In genomic region chrX:129956145-129956544, GRCh38 we compare ENCODE assay signal across 14 cellular contexts. TPM values are rescaled to one million over a fixed set of nuclear protein-coding genes. Genes with fewer than 3 reads are reported as not detected.
A peak's percentile ranks its signal among the peaks of the same experiment; 100 is the strongest.
DNase-seq lines count a peak whose midpoint lies in the region; ATAC-seq and TF ChIP-seq lines count a peak whose summit lies in the region.
"Had no signal": no experiment of that assay in that cellular context is flagged by ENCODE, and none has a peak within 500 bp of the region (broad histone marks: within the 10 kb centered on the region; RNA-seq: fewer than 3 reads in every experiment).

No MANE protein-coding gene starts in this region.

- H3K9me3 ChIP-seq in HUES6 (ENCODE audit: control insufficient read depth, insufficient read depth, low read depth, low read length) (no peaks in the 10 kb centered on the region), A673 (ENCODE audit: low read depth, low read length, poor library complexity, severe bottlenecking) (no peaks in the 10 kb centered on the region), thyroid gland (no peaks in the 10 kb centered on the region)
- H3K9me3 ChIP-seq: left ventricle myocardium inferior, SJSA1 had no signal

- peak overlapping the region; percentile 39 for H3K4me3 Mint-ChIP-seq in activated naive CD8-positive, alpha-beta T cell treated with anti-CD3 and anti-CD28 coated beads, Interleukin-2, amount 10 ng/mL, durations not matched to agents 7 days and 5 days
- no peak overlapping the region for H3K4me3 Mint-ChIP-seq in activated naive CD8-positive, alpha-beta T cell treated with anti-CD3 and anti-CD28 coated beads for 36 hours
- H3K4me3 Mint-ChIP-seq in glutamatergic neuron (ENCODE audit: unreplicated experiment), result peak overlapping the region; percentile 65
- H3K4me3 Mint-ChIP-seq in type B pancreatic cell, result peak overlapping the region; percentile 47

- H3K4me1 ChIP-seq in HUES6 (ENCODE audit: control insufficient read depth, insufficient read depth, low read length), result peaks cover 47% of the 10 kb centered on the region
- no peaks in the 10 kb centered on the region for H3K4me1 ChIP-seq in A673 (ENCODE audit: insufficient read depth, low read length, poor library complexity, severe bottlenecking)
- peaks cover 0 to 11% of the 10 kb centered on the region in 2 donors for H3K4me1 ChIP-seq in thyroid gland

- peaks cover 94% of the 10 kb centered on the region for H3K27me3 ChIP-seq in HUES6 (ENCODE audit: control insufficient read depth, insufficient read depth, low read length)
- H3K27me3 ChIP-seq in A673 (replicated peaks; ENCODE audit: insufficient read depth, low read depth, low read length, poor library complexity), result no peaks in the 10 kb centered on the region
- no peaks in the 10 kb centered on the region for H3K27me3 ChIP-seq in thyroid gland
- H3K27me3 ChIP-seq: SJSA1 had no signal

- WGBS in thyroid gland, 2 donors, result 74 to 85% methylated on average over 10 of the region's 10 CpGs

- H3K9ac ChIP-seq in HUES6 (ENCODE audit: low read length), result no peak overlapping the region

- peak overlapping the region; percentile 74 for H3K4me3 ChIP-seq in HUES6 (ENCODE audit: low read depth, low read length)
- H3K4me3 ChIP-seq in A673 (ENCODE audit: low read depth, low read length, poor library complexity, severe bottlenecking), result no peak overlapping the region
- no peak overlapping the region for H3K4me3 ChIP-seq in thyroid gland (replicated peaks in 1 of 3)

- POLR2A ChIA-PET in activated naive CD8-positive, alpha-beta T cell treated with anti-CD3 and anti-CD28 coated beads, Interleukin-2, amount 10 ng/mL, durations not matched to agents 7 days and 5 days (lab: Charles Lee), result no interaction called here
- POLR2A ChIA-PET in A673 (lab: Charles Lee; ENCODE audit: low non-redundant PET), result no interaction called here

- CTCF ChIA-PET in A673 (lab: Charles Lee), result no interaction called here

- no peak for TF ChIP-seq CTCF in glutamatergic neuron (IDR thresholded peaks at IDR 0.05; ENCODE audit: partially characterized antibody, unreplicated experiment)
- TF ChIP-seq CTCF in type B pancreatic cell (conservative IDR thresholded peaks at IDR 0.05), result no peak
- TF ChIP-seq CTCF in A673 (conservative IDR thresholded peaks at IDR 0.05; ENCODE audit: low read depth, low read length), result no peak
- TF ChIP-seq CTCF in thyroid gland (IDR thresholded peaks at IDR 0.05), result no peak

- no peak for ATAC-seq in activated naive CD8-positive, alpha-beta T cell treated with anti-CD3 and anti-CD28 coated beads, Interleukin-2, amount 10 ng/mL, durations not matched to agents 7 days and 5 days (ENCODE audit: low read depth)
- no peak for ATAC-seq in left colon

- H3K27me3 Mint-ChIP-seq in activated naive CD8-positive, alpha-beta T cell treated with anti-CD3 and anti-CD28 coated beads, Interleukin-2, amount 10 ng/mL, durations not matched to agents 7 days and 5 days, result peaks cover 16% of the 10 kb centered on the region
- peaks cover 5% of the 10 kb centered on the region for H3K27me3 Mint-ChIP-seq in activated naive CD8-positive, alpha-beta T cell treated with anti-CD3 and anti-CD28 coated beads for 36 hours
- H3K27me3 Mint-ChIP-seq in glutamatergic neuron (ENCODE audit: unreplicated experiment) (peaks cover 15% of the 10 kb centered on the region), type B pancreatic cell (peaks cover 24% of the 10 kb centered on the region)

- no TSS peak for BruUV-seq in A673 (replicated peaks; lab: Mats Ljungman, UMichigan)

- H3K36me3 ChIP-seq in HUES6 (ENCODE audit: control insufficient read depth, insufficient read depth, low read length), result no peaks in the 10 kb centered on the region
- no peaks in the 10 kb centered on the region for H3K36me3 ChIP-seq in A673 (ENCODE audit: insufficient read depth, low read length, poor library complexity, severe bottlenecking)
- no peaks in the 10 kb centered on the region for H3K36me3 ChIP-seq in thyroid gland
- H3K36me3 ChIP-seq: left ventricle myocardium inferior, SJSA1 had no signal

- H3K27ac Mint-ChIP-seq in activated naive CD8-positive, alpha-beta T cell treated with anti-CD3 and anti-CD28 coated beads, Interleukin-2, amount 10 ng/mL, durations not matched to agents 7 days and 5 days, result no peak overlapping the region
- H3K27ac Mint-ChIP-seq in activated naive CD8-positive, alpha-beta T cell treated with anti-CD3 and anti-CD28 coated beads for 36 hours, result no peak overlapping the region
- H3K27ac Mint-ChIP-seq in glutamatergic neuron (ENCODE audit: unreplicated experiment) (no peak overlapping the region), type B pancreatic cell (no peak overlapping the region)

- peaks cover 17% of the 10 kb centered on the region for H3K4me1 Mint-ChIP-seq in activated naive CD8-positive, alpha-beta T cell treated with anti-CD3 and anti-CD28 coated beads, Interleukin-2, amount 10 ng/mL, durations not matched to agents 7 days and 5 days
- H3K4me1 Mint-ChIP-seq in activated naive CD8-positive, alpha-beta T cell treated with anti-CD3 and anti-CD28 coated beads for 36 hours, result peaks cover 8% of the 10 kb centered on the region
- H3K4me1 Mint-ChIP-seq in glutamatergic neuron (ENCODE audit: low read depth, unreplicated experiment) (peaks cover 3% of the 10 kb centered on the region), type B pancreatic cell (ENCODE audit: unreplicated experiment) (peaks cover 4% of the 10 kb centered on the region)

- no peaks in the 10 kb centered on the region for H3K9me3 Mint-ChIP-seq in activated naive CD8-positive, alpha-beta T cell treated with anti-CD3 and anti-CD28 coated beads, Interleukin-2, amount 10 ng/mL, durations not matched to agents 7 days and 5 days
- H3K9me3 Mint-ChIP-seq in activated naive CD8-positive, alpha-beta T cell treated with anti-CD3 and anti-CD28 coated beads for 36 hours, result no peaks in the 10 kb centered on the region
- H3K9me3 Mint-ChIP-seq in glutamatergic neuron (ENCODE audit: unreplicated experiment), result peaks cover 3% of the 10 kb centered on the region
- peaks cover 4% of the 10 kb centered on the region for H3K9me3 Mint-ChIP-seq in type B pancreatic cell

- H3K27ac ChIP-seq in HUES6 (ENCODE audit: low read depth, low read length) (no peak overlapping the region), A673 (ENCODE audit: low read depth, low read length, poor library complexity, severe bottlenecking) (no peak overlapping the region), thyroid gland (no peak overlapping the region)
- H3K27ac ChIP-seq: SJSA1 had no signal

- H3K36me3 Mint-ChIP-seq in activated naive CD8-positive, alpha-beta T cell treated with anti-CD3 and anti-CD28 coated beads, Interleukin-2, amount 10 ng/mL, durations not matched to agents 7 days and 5 days, result peaks cover 2% of the 10 kb centered on the region
- H3K36me3 Mint-ChIP-seq in activated naive CD8-positive, alpha-beta T cell treated with anti-CD3 and anti-CD28 coated beads for 36 hours, result no peaks in the 10 kb centered on the region
- no peaks in the 10 kb centered on the region for H3K36me3 Mint-ChIP-seq in glutamatergic neuron (ENCODE audit: unreplicated experiment)
- H3K36me3 Mint-ChIP-seq in type B pancreatic cell, result no peaks in the 10 kb centered on the region

- no peak for DNase-seq in activated naive CD8-positive, alpha-beta T cell treated with anti-CD3 and anti-CD28 coated beads, Interleukin-2, amount 10 ng/mL, durations not matched to agents 7 days and 5 days
- DNase-seq in activated naive CD8-positive, alpha-beta T cell treated with anti-CD3 and anti-CD28 coated beads for 36 hours, result no peak
- DNase-seq in glutamatergic neuron, result no peak
- DNase-seq in type B pancreatic cell (ENCODE audit: extremely low spot score, unreplicated experiment), result no peak
- no peak for DNase-seq in left colon
- no peak for DNase-seq in A673 (ENCODE audit: low spot score)
- no peak for DNase-seq in thyroid gland
- DNase-seq: activated CD8-positive, alpha-beta memory T cell treated with anti-CD3 and anti-CD28 coated beads for 24 hours; hypothalamus; left ventricle myocardium inferior; NCI-H187; NCI-H510A treated with DMSO at 0.1 percent for 48 hours had no signal

- intact Hi-C loops in left colon (cut with DNase I, micrococcal nuclease), result no loop called here
- intact Hi-C loops in A673 (cut with micrococcal nuclease; ENCODE audit: unreplicated experiment), result no loop called here
- intact Hi-C loops in thyroid gland (cut with DNase I), result no loop called here

- no peak for TF ChIP-seq POLR2A in thyroid gland (IDR thresholded peaks at IDR 0.05)

RNA-seq across cellular contexts. Expression of gene BCORL1, which starts 26.3 kb away (rescaled TPM):
- total RNA-seq in activated naive CD8-positive, alpha-beta T cell treated with anti-CD3 and anti-CD28 coated beads, Interleukin-2, amount 10 ng/mL, durations not matched to agents 7 days and 5 days, result 10 to 100 TPM; 14.3 to 15.4 TPM
- total RNA-seq in activated naive CD8-positive, alpha-beta T cell treated with anti-CD3 and anti-CD28 coated beads for 36 hours, result 1 to 10 TPM; 6.8 to 7.3 TPM
- 14.7 TPM for total RNA-seq in glutamatergic neuron (ENCODE audit: unreplicated experiment)
- 20.9 and 24.0 TPM in 2 replicates for total RNA-seq in type B pancreatic cell (ENCODE audit: low replicate concordance)
- total RNA-seq in left colon, result 10 to 100 TPM; 10.6 to 12.2 TPM
- 13.3 and 18.3 TPM in 2 replicates for total RNA-seq in A673 (2021)
- total RNA-seq in thyroid gland, result 10 to 100 TPM in 1 of 4 donors, 1 to 10 TPM in 3; 4.7 to 12.0 (median 6.2) TPM

RNA-seq across cellular contexts. Expression of gene UTP14A, which starts 50.2 kb away (rescaled TPM):
- total RNA-seq in activated naive CD8-positive, alpha-beta T cell treated with anti-CD3 and anti-CD28 coated beads, Interleukin-2, amount 10 ng/mL, durations not matched to agents 7 days and 5 days, result 10 to 100 TPM; 20.8 to 21.0 TPM
- total RNA-seq in activated naive CD8-positive, alpha-beta T cell treated with anti-CD3 and anti-CD28 coated beads for 36 hours, result 10 to 100 TPM; 67.6 to 68.6 TPM
- total RNA-seq in glutamatergic neuron (ENCODE audit: unreplicated experiment) (9.8 TPM), type B pancreatic cell (ENCODE audit: low replicate concordance) (21.9 and 22.4 TPM in 2 replicates), left colon (10 to 100 TPM; 10.5 to 13.2 TPM), A673 (2021) (35.6 and 46.3 TPM in 2 replicates), thyroid gland (10 to 100 TPM; 12.2 to 14.7 (median 13.4) TPM)
